Comparison of ENCODE assay signal across 9 cellular contexts in the genomic region with DNA sequence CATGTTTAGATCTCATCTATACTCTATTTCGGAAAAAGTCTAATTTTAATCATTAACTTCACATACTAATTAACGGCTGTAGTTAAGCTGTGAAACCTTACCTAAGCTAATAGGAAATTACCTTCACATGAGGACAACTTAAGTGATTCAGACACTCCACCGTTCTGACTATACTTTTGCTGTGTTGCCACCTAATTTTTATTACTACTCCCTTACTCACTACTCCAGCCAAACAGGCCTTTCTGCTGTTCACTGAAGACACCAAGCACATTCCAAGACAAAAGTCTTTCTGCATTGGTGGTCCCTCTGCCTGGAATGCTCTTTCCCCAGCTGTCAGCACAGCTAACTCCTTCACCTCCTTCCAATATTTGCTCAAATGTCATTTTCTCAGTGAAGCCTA. TPM values are rescaled to one million over a fixed set of nuclear protein-coding genes. Genes with fewer than 3 reads are reported as not detected.
A peak's percentile ranks its signal among the peaks of the same experiment; 100 is the strongest.
DNase-seq lines count a peak whose midpoint lies in the region; ATAC-seq and TF ChIP-seq lines count a peak whose summit lies in the region.
"Had no signal": no experiment of that assay in that cellular context is flagged by ENCODE, and none has a peak within 500 bp of the region (broad histone marks: within the 10 kb centered on the region; RNA-seq: fewer than 3 reads in every experiment).

No MANE protein-coding gene starts in this region.

- no TSS peak for BruUV-seq in Calu3 (replicated peaks; lab: Mats Ljungman, UMichigan)

- H3K27ac Mint-ChIP-seq in Calu3 (ENCODE audit: unreplicated experiment): peak overlapping the region; percentile 50

- no peak for ATAC-seq in HG03469 (IDR thresholded peaks at IDR 0.05; ENCODE audit: unreplicated experiment)

- H3K36me3 Mint-ChIP-seq in Calu3 (ENCODE audit: insufficient read depth, unreplicated experiment): peaks cover 53% of the 10 kb centered on the region

- intact Hi-C loops in Calu3 (cut with micrococcal nuclease; ENCODE audit: unreplicated experiment): loop anchor here (5.0 kb wide), 2 partner anchors 56 to 74 kb away; a partner anchor contains a TSS

- H3K4me3 ChIP-seq in NT2/D1 (ENCODE audit: insufficient read length, low read depth): peak overlapping the region; percentile 84
- peak overlapping the region; percentile 89 for H3K4me3 ChIP-seq in endocrine pancreas (ENCODE audit: control insufficient read depth, insufficient read depth, low read length)
- H3K4me3 ChIP-seq in neural cell (ENCODE audit: low read length): peak overlapping the region; percentile 92

- H3K79me2 ChIP-seq in neural cell (replicated peaks; ENCODE audit: insufficient read depth, low read length): peaks cover 17% of the 10 kb centered on the region

- peak overlapping the region; percentile 98 for H3K4me2 ChIP-seq in neural cell (ENCODE audit: low read length)

- peak overlapping the region; percentile 66 for H3K4me3 Mint-ChIP-seq in Calu3 (ENCODE audit: low read depth, unreplicated experiment)

- H3K4me1 ChIP-seq in NT2/D1 (ENCODE audit: insufficient read depth, insufficient read length) (peaks cover 5% of the 10 kb centered on the region), endocrine pancreas (ENCODE audit: control insufficient read depth, insufficient read depth, low read length) (peaks cover 19% of the 10 kb centered on the region)

- H3K9me3 ChIP-seq in NT2/D1 (ENCODE audit: insufficient read depth, low read length) (no peaks in the 10 kb centered on the region), endocrine pancreas (ENCODE audit: control insufficient read depth, low read length) (no peaks in the 10 kb centered on the region), neural cell (ENCODE audit: low read length) (no peaks in the 10 kb centered on the region)
- H3K9me3 ChIP-seq: ovary had no signal

- no peaks in the 10 kb centered on the region for H3K9me2 ChIP-seq in neural cell (ENCODE audit: insufficient read depth, low read length)

- no peak for TF ChIP-seq CTCF in Calu3 (IDR thresholded peaks at IDR 0.05; ENCODE audit: unreplicated experiment)
- TF ChIP-seq CTCF in neural cell (IDR thresholded peaks at IDR 0.05; ENCODE audit: poor library complexity, severe bottlenecking): no peak

- no peaks in the 10 kb centered on the region for H3K9me3 Mint-ChIP-seq in Calu3 (ENCODE audit: low read depth, unreplicated experiment)

- no peaks in the 10 kb centered on the region for H4K20me1 ChIP-seq in neural cell (ENCODE audit: insufficient read depth)

- no peak for TF ChIP-seq RAD21 in neural cell (conservative IDR thresholded peaks at IDR 0.05)

- no peaks in the 10 kb centered on the region for H3K27me3 Mint-ChIP-seq in Calu3 (ENCODE audit: unreplicated experiment)

- H3K9ac ChIP-seq in NT2/D1 (ENCODE audit: insufficient read length, low read depth) (peak overlapping the region; percentile 94), endocrine pancreas (ENCODE audit: control insufficient read depth, insufficient read depth, low read length) (no peak overlapping the region), neural cell (ENCODE audit: low read length) (peak overlapping the region; percentile 87)

- CTCF ChIA-PET in Calu3 (lab: Charles Lee): interaction anchor here (0.7 to 2.4 kb wide), 3 partner anchors 24 to 69 kb away, joined by 3 to 18 read pairs (median 3); no protein-coding TSS in a partner anchor

- TF ChIP-seq EP300 in neural cell (conservative IDR thresholded peaks at IDR 0.05; ENCODE audit: poor library complexity, severe bottlenecking): no peak

- H3K36me3 ChIP-seq in NT2/D1 (ENCODE audit: insufficient read depth, insufficient read length, low read length) (peaks cover 47% of the 10 kb centered on the region), endocrine pancreas (ENCODE audit: control insufficient read depth, insufficient read depth, low read length) (peaks cover 3% of the 10 kb centered on the region), neural cell (ENCODE audit: insufficient read depth, low read length) (peaks cover 8% of the 10 kb centered on the region)
- H3K36me3 ChIP-seq: ovary had no signal

- peaks cover 23% of the 10 kb centered on the region for H3K4me1 Mint-ChIP-seq in Calu3 (ENCODE audit: low read depth, unreplicated experiment)

- DNase-seq in Calu3: no peak
- no peak for DNase-seq in NT2/D1 (ENCODE audit: low read depth, low spot score)
- DNase-seq in NCI-H1436 (lab: John Stamatoyannopoulos, UW): no peak
- DNase-seq in pons (ENCODE audit: low spot score): no peak
- DNase-seq in activated gamma-delta T cell (lab: John Stamatoyannopoulos, UW): no peak
- DNase-seq: ovary had no signal

- no peaks in the 10 kb centered on the region for H3F3A ChIP-seq in neural cell (ENCODE audit: insufficient read depth, low read length, poor library complexity, severe bottlenecking)

- no peak overlapping the region for H3K27ac ChIP-seq in neural cell (ENCODE audit: low read length)
- H3K27ac ChIP-seq: ovary had no signal

- H3K27me3 ChIP-seq in NT2/D1 (ENCODE audit: insufficient read depth, insufficient read length): no peaks in the 10 kb centered on the region
- H3K27me3 ChIP-seq in endocrine pancreas (ENCODE audit: control insufficient read depth, insufficient read depth, low read length): no peaks in the 10 kb centered on the region
- H3K27me3 ChIP-seq in neural cell (ENCODE audit: insufficient read depth, low read depth, low read length): no peaks in the 10 kb centered on the region
- H3K27me3 ChIP-seq: ovary had no signal

- no peak overlapping the region for H2AFZ ChIP-seq in neural cell (ENCODE audit: low read depth, low read length)

TF ChIP-seq in neural cell, 6 proteins besides CTCF, POLR2A, EP300 and RAD21:
- TF ChIP-seq EZH2 (IDR thresholded peaks at IDR 0.05; ENCODE audit: borderline replicate concordance, insufficient read depth, low read length, poor library complexity, severe bottlenecking) (no peak), POLR2AphosphoS5 (IDR thresholded peaks at IDR 0.05) (no peak), TAF1 (IDR thresholded peaks at IDR 0.05; ENCODE audit: low read depth) (no peak), SMC3 (conservative IDR thresholded peaks at IDR 0.05; ENCODE audit: poor library complexity) (no peak), MXI1 (conservative IDR thresholded peaks at IDR 0.05; ENCODE audit: poor library complexity, severe bottlenecking) (no peak)
- TF ChIP-seq, protein P1, sequence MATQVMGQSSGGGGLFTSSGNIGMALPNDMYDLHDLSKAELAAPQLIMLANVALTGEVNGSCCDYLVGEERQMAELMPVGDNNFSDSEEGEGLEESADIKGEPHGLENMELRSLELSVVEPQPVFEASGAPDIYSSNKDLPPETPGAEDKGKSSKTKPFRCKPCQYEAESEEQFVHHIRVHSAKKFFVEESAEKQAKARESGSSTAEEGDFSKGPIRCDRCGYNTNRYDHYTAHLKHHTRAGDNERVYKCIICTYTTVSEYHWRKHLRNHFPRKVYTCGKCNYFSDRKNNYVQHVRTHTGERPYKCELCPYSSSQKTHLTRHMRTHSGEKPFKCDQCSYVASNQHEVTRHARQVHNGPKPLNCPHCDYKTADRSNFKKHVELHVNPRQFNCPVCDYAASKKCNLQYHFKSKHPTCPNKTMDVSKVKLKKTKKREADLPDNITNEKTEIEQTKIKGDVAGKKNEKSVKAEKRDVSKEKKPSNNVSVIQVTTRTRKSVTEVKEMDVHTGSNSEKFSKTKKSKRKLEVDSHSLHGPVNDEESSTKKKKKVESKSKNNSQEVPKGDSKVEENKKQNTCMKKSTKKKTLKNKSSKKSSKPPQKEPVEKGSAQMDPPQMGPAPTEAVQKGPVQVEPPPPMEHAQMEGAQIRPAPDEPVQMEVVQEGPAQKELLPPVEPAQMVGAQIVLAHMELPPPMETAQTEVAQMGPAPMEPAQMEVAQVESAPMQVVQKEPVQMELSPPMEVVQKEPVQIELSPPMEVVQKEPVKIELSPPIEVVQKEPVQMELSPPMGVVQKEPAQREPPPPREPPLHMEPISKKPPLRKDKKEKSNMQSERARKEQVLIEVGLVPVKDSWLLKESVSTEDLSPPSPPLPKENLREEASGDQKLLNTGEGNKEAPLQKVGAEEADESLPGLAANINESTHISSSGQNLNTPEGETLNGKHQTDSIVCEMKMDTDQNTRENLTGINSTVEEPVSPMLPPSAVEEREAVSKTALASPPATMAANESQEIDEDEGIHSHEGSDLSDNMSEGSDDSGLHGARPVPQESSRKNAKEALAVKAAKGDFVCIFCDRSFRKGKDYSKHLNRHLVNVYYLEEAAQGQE (IDR thresholded peaks at IDR 0.05; ENCODE audit: borderline replicate concordance): no peak

RNA-seq across cellular contexts. Expression of a gene that starts 1.3 kb away (rescaled TPM):
- 44.4 and 45.0 TPM in 2 replicates for total RNA-seq in Calu3 (2022)
- 46.9 and 48.1 TPM in 2 replicates for polyA plus RNA-seq in neural cell
- polyA minus RNA-seq in neural cell: 67.9 and 76.3 TPM in 2 replicates

RNA-seq across cellular contexts. Expression of a gene that starts 57.4 kb away (rescaled TPM):
- total RNA-seq in Calu3 (2022): 2.9 and 3.8 TPM in 2 replicates
- 0.54 and 2.2 TPM in 2 replicates for polyA plus RNA-seq in neural cell
- 7.3 and 17.4 TPM in 2 replicates for polyA minus RNA-seq in neural cell
